Comparison of ENCODE assay signal across 8 cellular contexts in genomic region chr14:50823051-50823762, GRCh38. TPM values are rescaled to one million over a fixed set of nuclear protein-coding genes. Genes with fewer than 3 reads are reported as not detected.
DNase-seq lines count a peak whose midpoint lies in the region; ATAC-seq and TF ChIP-seq lines count a peak whose summit lies in the region.

No MANE protein-coding gene starts in this region.

- no peaks in the 10 kb centered on the region for H3K36me3 ChIP-seq in right lobe of liver

- TF ChIP-seq CTCF in VCaP (conservative IDR thresholded peaks at IDR 0.05) (no peak), right lobe of liver (IDR thresholded peaks at IDR 0.05) (no peak), GM13976 (IDR thresholded peaks at IDR 0.05; ENCODE audit: borderline replicate concordance, control extremely low read depth, extremely low read depth, insufficient read depth, missing control alignments) (no peak), foreskin keratinocyte (conservative IDR thresholded peaks at IDR 0.05) (no peak), MCF 10A (IDR thresholded peaks at IDR 0.05; ENCODE audit: unreplicated experiment) (no peak)

- H3K27me3 ChIP-seq in right lobe of liver (no peaks in the 10 kb centered on the region), foreskin keratinocyte (no peaks in the 10 kb centered on the region)

- no peak overlapping the region for H3K27ac Mint-ChIP-seq in MCF 10A (ENCODE audit: low read depth, unreplicated experiment)

- peaks cover 19% of the 10 kb centered on the region for H3K4me1 Mint-ChIP-seq in MCF 10A (ENCODE audit: insufficient read depth, unreplicated experiment)

- H3K36me3 Mint-ChIP-seq in MCF 10A (ENCODE audit: insufficient read depth, unreplicated experiment) = no peaks in the 10 kb centered on the region

- POLR2A ChIA-PET in MCF 10A (lab: Yijun Ruan, JAX) = interaction anchor here (0.6 to 3.0 kb wide), 2 partner anchors 8 to 37 kb away, joined by 4 to 7 read pairs; partner anchors contain the start of gene NIN

- no peak for TF ChIP-seq POLR2A in right lobe of liver (IDR thresholded peaks at IDR 0.05)

- 42% methylated on average over 11 of the region's 11 CpGs for WGBS in right lobe of liver (ENCODE audit: insufficient coverage, low coverage, low lambda C conversion rate, missing lambda C conversion rate)

- H3K9me3 ChIP-seq in right lobe of liver = no peaks in the 10 kb centered on the region

- in situ Hi-C loops in GM13976 (cut with MboI; ENCODE audit: low sequenced_read_pairs, unreplicated experiment) = no loop called here

- ATAC-seq in GM18517 (IDR thresholded peaks at IDR 0.05; ENCODE audit: unreplicated experiment) (peak; percentile 26), HG02623 (IDR thresholded peaks at IDR 0.05; ENCODE audit: unreplicated experiment) (peak; percentile 17), right lobe of liver (peak; percentile 75 to 83 (median 80)), foreskin keratinocyte (no peak), HG03442 (IDR thresholded peaks at IDR 0.05; ENCODE audit: unreplicated experiment) (no peak)

- peak overlapping the region; percentile 7; the same call in 1 of the 2 replicates for H3K27ac ChIP-seq in VCaP
- H3K27ac ChIP-seq in right lobe of liver = peak overlapping the region in 1 of 3 donors; percentile 15
- H3K27ac ChIP-seq in foreskin keratinocyte = no peak overlapping the region

- H3K27me3 Mint-ChIP-seq in MCF 10A (ENCODE audit: insufficient read depth, unreplicated experiment) = no peaks in the 10 kb centered on the region

- no TSS peak for BruUV-seq in MCF 10A (replicated peaks; lab: Mats Ljungman, UMichigan)

- no peaks in the 10 kb centered on the region for H3K9me3 Mint-ChIP-seq in MCF 10A (ENCODE audit: unreplicated experiment)

- peaks cover 0 to 14% (median 5%) of the 10 kb centered on the region in 4 donors for H3K4me1 ChIP-seq in right lobe of liver
- H3K4me1 ChIP-seq in foreskin keratinocyte = peaks cover 18% of the 10 kb centered on the region

- no peak overlapping the region for H3K4me3 Mint-ChIP-seq in MCF 10A (ENCODE audit: unreplicated experiment)

- no peak overlapping the region for H3K4me3 ChIP-seq in right lobe of liver

- intact Hi-C loops in right lobe of liver (cut with DNase I) (no loop called here), MCF 10A (cut with micrococcal nuclease) (no loop called here)

- CTCF ChIA-PET in MCF 10A (lab: Yijun Ruan, JAX) = interaction anchor here (1.0 to 4.8 kb wide), 2 partner anchors 37 to 46 kb away, joined by 3 to 31 read pairs; no protein-coding TSS in a partner anchor

- DNase-seq in right lobe of liver (no peak), GM13976 (ENCODE audit: low spot score) (no peak), foreskin keratinocyte (no peak), MCF 10A (ENCODE audit: unreplicated experiment) (no peak)

RNA-seq across cellular contexts. Expression of gene NIN, which starts 7.8 kb away (rescaled TPM):
- total RNA-seq in right lobe of liver (10 to 100 TPM in 1 of 6 experiments, 1 to 10 TPM in 5; 6.4 to 10.9 (median 7.5) TPM), foreskin keratinocyte (29.6 and 29.7 TPM in 2 replicates), MCF 10A (2022) (29.2 and 33.0 TPM in 2 replicates)
- polyA plus RNA-seq in foreskin keratinocyte = 4.2 and 5.9 TPM in 2 replicates

RNA-seq across cellular contexts. Expression of gene ABHD12B, which starts 48.6 kb away (rescaled TPM):
- total RNA-seq in right lobe of liver (not detected), foreskin keratinocyte (not detected in 2 replicates), MCF 10A (2022) (not detected in 2 replicates)
- not detected in 2 replicates for polyA plus RNA-seq in foreskin keratinocyte

Comparison
In these comparisons a context has a peak if more than half of its experiments do, and no peak if none do; other contexts are left out.
1. ATAC-seq: peak in GM18517 (single experiment), HG02623 (single experiment) and right lobe of liver (4 of 4); none in foreskin keratinocyte (single experiment) and HG03442 (single experiment).